In genomic region chr4:99885687-99886086, GRCh38 we compare ENCODE assay signal across 2 cellular contexts.
TF ChIP-seq lines count a peak whose summit lies in the region.

No MANE protein-coding gene starts in this region.

TF ChIP-seq in IMR-90, 13 proteins besides CTCF, POLR2A, EP300 and RAD21:
- TF ChIP-seq, protein P1, sequence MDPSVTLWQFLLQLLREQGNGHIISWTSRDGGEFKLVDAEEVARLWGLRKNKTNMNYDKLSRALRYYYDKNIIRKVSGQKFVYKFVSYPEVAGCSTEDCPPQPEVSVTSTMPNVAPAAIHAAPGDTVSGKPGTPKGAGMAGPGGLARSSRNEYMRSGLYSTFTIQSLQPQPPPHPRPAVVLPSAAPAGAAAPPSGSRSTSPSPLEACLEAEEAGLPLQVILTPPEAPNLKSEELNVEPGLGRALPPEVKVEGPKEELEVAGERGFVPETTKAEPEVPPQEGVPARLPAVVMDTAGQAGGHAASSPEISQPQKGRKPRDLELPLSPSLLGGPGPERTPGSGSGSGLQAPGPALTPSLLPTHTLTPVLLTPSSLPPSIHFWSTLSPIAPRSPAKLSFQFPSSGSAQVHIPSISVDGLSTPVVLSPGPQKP (IDR thresholded peaks at IDR 0.05; ENCODE audit: borderline replicate concordance, low read depth, low read length) = no peak
- TF ChIP-seq MAFK (IDR thresholded peaks at IDR 0.05; ENCODE audit: low read depth, low read length) (peak; percentile 94), MXI1 (IDR thresholded peaks at IDR 0.05; ENCODE audit: borderline replicate concordance, low read depth, low read length) (no peak), CHD1 (IDR thresholded peaks at IDR 0.05; ENCODE audit: low read depth, low read length) (no peak), RCOR1 (IDR thresholded peaks at IDR 0.05; ENCODE audit: insufficient replicate concordance, low read length) (no peak), USF2 (IDR thresholded peaks at IDR 0.05; ENCODE audit: low read depth, low read length) (no peak), FOS (IDR thresholded peaks at IDR 0.05; ENCODE audit: low read depth, low read length) (no peak)

TF ChIP-seq in K562, 482 proteins besides CTCF, POLR2A, EP300 and RAD21 (continued from another document):
- TF ChIP-seq MAFG (tag; conservative IDR thresholded peaks at IDR 0.05) (peak; percentile 85), ZNF197 (CRISPR knock-in tag; IDR thresholded peaks at IDR 0.05; ENCODE audit: low read depth) (no peak), FOXJ2 (tag; IDR thresholded peaks at IDR 0.05) (no peak), FOXK1 (CRISPR knock-in tag; IDR thresholded peaks at IDR 0.05; ENCODE audit: borderline replicate concordance) (no peak), ZNF277 (CRISPR knock-in tag; IDR thresholded peaks at IDR 0.05; ENCODE audit: borderline replicate concordance) (no peak), KLF10 (CRISPR knock-in tag; IDR thresholded peaks at IDR 0.05) (no peak), EWSR1 (IDR thresholded peaks at IDR 0.05; ENCODE audit: borderline replicate concordance, low read depth, partially characterized antibody) (no peak), GATAD2A (IDR thresholded peaks at IDR 0.05) (no peak), TRIM28 (IDR thresholded peaks at IDR 0.05) (no peak), TCFL5 (CRISPR knock-in tag; conservative IDR thresholded peaks at IDR 0.05) (no peak), MAFF (IDR thresholded peaks at IDR 0.05; ENCODE audit: low read length) (peak; percentile 89), ZNF316 (IDR thresholded peaks at IDR 0.05) (peak; percentile 97), POU5F1 (IDR thresholded peaks at IDR 0.05; ENCODE audit: borderline replicate concordance, low read depth, low read length, partially characterized antibody) (no peak), RNF2 (IDR thresholded peaks at IDR 0.05) (no peak), MYNN (IDR thresholded peaks at IDR 0.05) (no peak), MYNN (CRISPR knock-in tag; IDR thresholded peaks at IDR 0.05) (no peak), MAFK (IDR thresholded peaks at IDR 0.05; ENCODE audit: low read length) (peak; percentile 91), MECOM (CRISPR knock-in tag; IDR thresholded peaks at IDR 0.05) (no peak), C11orf30 (IDR thresholded peaks at IDR 0.05; ENCODE audit: low read depth) (peak; percentile 92)
